In the genomic region with DNA sequence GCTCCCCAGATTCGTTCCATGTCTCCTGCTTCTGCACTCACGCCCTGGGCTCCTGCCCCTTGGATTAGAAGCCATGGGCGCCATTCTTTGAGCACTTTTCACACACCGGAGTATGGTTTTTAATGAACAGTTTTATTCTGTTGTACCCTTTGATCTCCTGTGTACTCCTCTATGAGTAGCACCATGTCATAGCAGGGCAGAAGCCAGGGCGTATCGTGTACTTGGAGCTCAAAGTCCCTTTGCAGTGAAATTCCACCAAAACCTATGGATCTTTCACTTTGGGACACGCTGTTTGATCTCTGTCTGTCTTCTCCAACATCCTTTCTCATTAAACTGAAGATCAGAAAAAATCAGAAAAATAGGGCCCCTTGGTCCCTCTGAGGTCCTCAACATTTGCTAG, we compare ENCODE assay signal across 14 cellular contexts.
DNase-seq lines count a peak whose midpoint lies in the region; ATAC-seq and TF ChIP-seq lines count a peak whose summit lies in the region.
"Had no signal": no experiment of that assay in that cellular context is flagged by ENCODE, and none has a peak within 500 bp of the region (broad histone marks: within the 10 kb centered on the region; RNA-seq: fewer than 3 reads in every experiment).

No MANE protein-coding gene starts in this region.

- CTCF ChIA-PET in Caco-2 (lab: Charles Lee), result no interaction called here

- peak overlapping the region; percentile 11 for H3K27ac Mint-ChIP-seq in Caco-2 (ENCODE audit: unreplicated experiment)
- H3K27ac Mint-ChIP-seq in central memory CD8-positive, alpha-beta T cell (ENCODE audit: low read depth), result peak overlapping the region; percentile 1
- peak overlapping the region; percentile 28 for H3K27ac Mint-ChIP-seq in memory B cell

- no peaks in the 10 kb centered on the region for H3K36me3 Mint-ChIP-seq in Caco-2 (ENCODE audit: insufficient read depth, unreplicated experiment)
- no peaks in the 10 kb centered on the region for H3K36me3 Mint-ChIP-seq in central memory CD8-positive, alpha-beta T cell (ENCODE audit: insufficient read depth)
- peaks cover 7% of the 10 kb centered on the region for H3K36me3 Mint-ChIP-seq in memory B cell

- no peaks in the 10 kb centered on the region for H3K27me3 ChIP-seq in Caco-2 (replicated peaks; ENCODE audit: control insufficient read depth, insufficient read depth, low read length)

- no peaks in the 10 kb centered on the region for H3K27me3 Mint-ChIP-seq in Caco-2 (ENCODE audit: insufficient read depth, unreplicated experiment)
- H3K27me3 Mint-ChIP-seq in central memory CD8-positive, alpha-beta T cell, result no peaks in the 10 kb centered on the region
- H3K27me3 Mint-ChIP-seq in memory B cell, result no peaks in the 10 kb centered on the region
- H3K27me3 Mint-ChIP-seq: CD4-positive, CD25-positive, alpha-beta regulatory T cell had no signal

- intact Hi-C loops in Caco-2 (cut with micrococcal nuclease; ENCODE audit: unreplicated experiment), result no loop called here

- peaks cover 5% of the 10 kb centered on the region for H3K4me1 Mint-ChIP-seq in Caco-2 (ENCODE audit: low read depth, unreplicated experiment)
- H3K4me1 Mint-ChIP-seq in central memory CD8-positive, alpha-beta T cell, result no peaks in the 10 kb centered on the region
- peaks cover 32% of the 10 kb centered on the region for H3K4me1 Mint-ChIP-seq in memory B cell

- no peaks in the 10 kb centered on the region for H3K4me1 ChIP-seq in Caco-2
- H3K4me1 ChIP-seq: A549 had no signal

- H3K27ac ChIP-seq in coronary artery, result no peak overlapping the region
- H3K27ac ChIP-seq: A549, GM23248 had no signal

- H3K4me3 Mint-ChIP-seq in Caco-2 (ENCODE audit: unreplicated experiment) (no peak overlapping the region), memory B cell (no peak overlapping the region)
- no peak overlapping the region for H3K4me3 Mint-ChIP-seq in central memory CD8-positive, alpha-beta T cell
- H3K4me3 Mint-ChIP-seq: CD4-positive, CD25-positive, alpha-beta regulatory T cell; IgD-negative memory B cell had no signal

- BruUV-seq in Caco-2 (replicated peaks; lab: Mats Ljungman, UMichigan), result no TSS peak

- no peak for DNase-seq in Caco-2
- DNase-seq in central memory CD8-positive, alpha-beta T cell (ENCODE audit: low spot score in 2 of 2), result no peak
- no peak for DNase-seq in memory B cell (ENCODE audit: low spot score in 2 of 2)
- no peak for DNase-seq in coronary artery (ENCODE audit: low spot score)
- DNase-seq in mucosa of gallbladder (ENCODE audit: low spot score), result no peak
- no peak for DNase-seq in G401 (ENCODE audit: low spot score)
- DNase-seq: Calu3; CD4-positive, CD25-positive, alpha-beta regulatory T cell; DMS 273 treated with DMSO at 0.1 percent for 48 hours; H7 had no signal

- in situ Hi-C loops in G401 (cut with HindIII; ENCODE audit: low sequenced_read_pairs), result no loop called here

- POLR2A ChIA-PET in Caco-2 (lab: Charles Lee), result no interaction called here

- ATAC-seq in central memory CD8-positive, alpha-beta T cell (replicated peaks; ENCODE audit: extremely low read depth, poor library complexity, severe bottlenecking), result no peak
- no peak for ATAC-seq in memory B cell (ENCODE audit: low read depth)
- ATAC-seq: A549, GM12878 had no signal

- H3K9me3 Mint-ChIP-seq in Caco-2 (ENCODE audit: unreplicated experiment) (no peaks in the 10 kb centered on the region), memory B cell (no peaks in the 10 kb centered on the region)
- H3K9me3 Mint-ChIP-seq in central memory CD8-positive, alpha-beta T cell, result no peaks in the 10 kb centered on the region
- H3K9me3 Mint-ChIP-seq: CD4-positive, CD25-positive, alpha-beta regulatory T cell; IgD-negative memory B cell had no signal

- TF ChIP-seq CTCF in Caco-2 (IDR thresholded peaks at IDR 0.05; ENCODE audit: insufficient read depth in 1 of 2, low read depth in 1 of 2, low read length in 1 of 2, severe bottlenecking in 1 of 2, unreplicated experiment in 1 of 2), result no peak
- TF ChIP-seq CTCF in coronary artery (IDR thresholded peaks at IDR 0.05), result no peak

- no peaks in the 10 kb centered on the region for H3K9me3 ChIP-seq in Caco-2
- H3K9me3 ChIP-seq: A549 had no signal

- no peak overlapping the region for H3K4me3 ChIP-seq in Caco-2 (ENCODE audit: low read depth, low read length)
- H3K4me3 ChIP-seq in coronary artery, result no peak overlapping the region
- H3K4me3 ChIP-seq: A549, GM12878, GM23248 had no signal

- H3K36me3 ChIP-seq in Caco-2 (ENCODE audit: control insufficient read depth, insufficient read depth, low read length), result no peaks in the 10 kb centered on the region
